15 cellular contexts compared by ENCODE assay signal in the genomic region with DNA sequence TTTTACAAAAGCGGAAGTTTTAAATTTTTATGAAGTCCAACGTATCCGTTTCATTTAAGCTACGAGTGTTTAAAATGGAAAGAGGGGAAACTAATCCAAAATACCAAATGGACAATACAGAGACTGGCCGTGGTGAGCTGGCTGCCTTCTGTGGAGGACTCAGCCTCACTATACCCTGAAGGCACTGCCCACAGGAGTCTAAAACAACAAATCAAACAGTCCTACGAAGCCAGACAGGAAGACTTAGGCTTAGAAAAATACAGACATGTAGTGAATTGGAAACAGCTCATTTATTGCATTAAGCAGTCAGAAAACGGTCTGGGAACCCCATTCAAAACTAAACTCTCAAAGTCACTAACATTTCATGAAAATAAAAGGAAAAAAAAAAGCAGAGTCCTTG.
DNase-seq lines count a peak whose midpoint lies in the region; ATAC-seq and TF ChIP-seq lines count a peak whose summit lies in the region.
"Had no signal": no experiment of that assay in that cellular context is flagged by ENCODE, and none has a peak within 500 bp of the region (broad histone marks: within the 10 kb centered on the region; RNA-seq: fewer than 3 reads in every experiment).

No MANE protein-coding gene starts in this region.

- peaks cover 39% of the 10 kb centered on the region for H3K4me1 ChIP-seq in BLaER1
- H3K4me1 ChIP-seq in IMR-90 (ENCODE audit: control insufficient read depth, insufficient read depth, low read length): peaks cover 4% of the 10 kb centered on the region; the same call in 1 of the 2 replicates

- CTCF ChIA-PET in IMR-90 (lab: Yijun Ruan, JAX): interaction anchor here (1.4 to 2.3 kb wide), 4 partner anchors 10 to 210 kb away, joined by 5 to 13 read pairs (median 10); no protein-coding TSS in a partner anchor

- no TSS peak for BruUV-seq in IMR-90 (replicated peaks; lab: Mats Ljungman, UMichigan)

- H2AK5ac ChIP-seq in IMR-90 (ENCODE audit: low read depth, low read length): 0 out of 2 replicates have a peak overlapping the region, but pooled peaks have one; percentile 10

- H3K18ac ChIP-seq in IMR-90 (ENCODE audit: low read depth, low read length): no peak overlapping the region

- no peak overlapping the region for H3K56ac ChIP-seq in IMR-90 (ENCODE audit: extremely low read depth, insufficient read depth, low read length)

- no peak overlapping the region for H2AK9ac ChIP-seq in IMR-90 (replicated peaks; ENCODE audit: low read depth, low read length, poor library complexity)

- H3K27me3 ChIP-seq in BLaER1 (no peaks in the 10 kb centered on the region), IMR-90 (ENCODE audit: control insufficient read depth, insufficient read depth, low read length) (no peaks in the 10 kb centered on the region), kidney epithelial cell (ENCODE audit: control insufficient read depth, insufficient read depth, low read length) (no peaks in the 10 kb centered on the region)

- no peak for ATAC-seq in IMR-90 (ENCODE audit: low read depth)
- no peak for ATAC-seq in HG03175 (IDR thresholded peaks at IDR 0.05; ENCODE audit: unreplicated experiment)

- peak overlapping the region; percentile 47; the same call in 1 of the 2 replicates for H4K91ac ChIP-seq in IMR-90 (ENCODE audit: insufficient read depth, low read depth, low read length)

- POLR2A ChIA-PET in IMR-90 (lab: Charles Lee; ENCODE audit: unreplicated experiment): no interaction called here

- H4K20me1 ChIP-seq in BLaER1 (no peaks in the 10 kb centered on the region), IMR-90 (ENCODE audit: insufficient read depth, low read length) (no peaks in the 10 kb centered on the region; the same call in 1 of the 2 replicates)

- H3K9ac ChIP-seq in BLaER1 (0 out of 2 replicates have a peak overlapping the region, but pooled peaks have one; percentile 24), IMR-90 (ENCODE audit: low read depth, low read length) (no peak overlapping the region)

- H3K4me2 ChIP-seq in BLaER1: no peak overlapping the region
- H3K4me2 ChIP-seq in IMR-90 (ENCODE audit: low read depth, low read length): no peak overlapping the region

- H3K9me3 ChIP-seq in BLaER1 (no peaks in the 10 kb centered on the region), IMR-90 (ENCODE audit: control insufficient read depth, insufficient read depth, low read length) (no peaks in the 10 kb centered on the region)

- dilution Hi-C loops in IMR-90 (cut with HindIII; ENCODE audit: low sequenced_read_pairs, unreplicated experiment): no loop called here

- no CpG with 5 or more reads among the region's 7 CpGs for WGBS in IMR-90 (ENCODE audit: extremely low coverage in 2 of 2, insufficient read length in 1 of 2), 2 experiments

- no peak for TF ChIP-seq POLR2A in IMR-90 (IDR thresholded peaks at IDR 0.05; ENCODE audit: low read depth, low read length)

- H3K36me3 ChIP-seq in BLaER1 (peaks cover 53% of the 10 kb centered on the region), IMR-90 (ENCODE audit: control insufficient read depth, insufficient read depth, low read length) (peaks cover 3% of the 10 kb centered on the region; the same call in 1 of the 2 replicates), kidney epithelial cell (ENCODE audit: control insufficient read depth, insufficient read depth, low read length) (peaks cover 1% of the 10 kb centered on the region)

- DNase-seq in IMR-90 (no peak), amniotic stem cell (lab: John Stamatoyannopoulos, UW) (peak; percentile 4), kidney epithelial cell (ENCODE audit: low read depth) (peak; percentile 61), NCI-H446 treated with DMSO at 0.1 percent for 48 hours (lab: John Stamatoyannopoulos, UW) (no peak), NCI-H774 (lab: John Stamatoyannopoulos, UW) (no peak)
- no peak for DNase-seq in stimulated activated CD4-positive, alpha-beta T cell treated with anti-CD3 and anti-CD28 coated beads, Interleukin-15, amount 100 ng/mL, for 24 hours
- DNase-seq: activated gamma-delta T cell treated with Interleukin-2 at 50 U/mL for 16 hours; C1 segment of cervical spinal cord; H9; right cardiac atrium; stimulated activated CD4-positive, alpha-beta T cell treated with anti-CD3 and anti-CD28 coated beads, Interleukin-4, amount 100 ng/mL, for 24 hours; stimulated activated naive CD4-positive, alpha-beta T cell had no signal

- H2BK15ac ChIP-seq in IMR-90 (ENCODE audit: low read depth, low read length): no peak overlapping the region

- intact Hi-C loops in IMR-90 (cut with micrococcal nuclease): loop anchor here (10.0 kb wide), 1 partner anchor 452 kb away; no protein-coding TSS in a partner anchor

- in situ Hi-C loops in IMR-90 (cut with MboI; ENCODE audit: low sequenced_read_pairs): loop anchor here (5.0 kb wide), 1 partner anchor 210 kb away; no protein-coding TSS in a partner anchor

- no peak overlapping the region for H3K4ac ChIP-seq in IMR-90 (ENCODE audit: low read depth, low read length)

- H2BK120ac ChIP-seq in IMR-90 (ENCODE audit: low read depth, low read length): no peak overlapping the region

- no peaks in the 10 kb centered on the region for H3K9me1 ChIP-seq in IMR-90 (ENCODE audit: insufficient read depth, low read length)

- no peak overlapping the region for H3K14ac ChIP-seq in IMR-90 (replicated peaks; ENCODE audit: low read depth, low read length)

- TF ChIP-seq RAD21 in IMR-90 (IDR thresholded peaks at IDR 0.05; ENCODE audit: low read length): no peak

- no peak overlapping the region; the same call in 1 of the 2 replicates for H4K5ac ChIP-seq in IMR-90 (ENCODE audit: low read depth, low read length)

- H3K79me1 ChIP-seq in IMR-90 (ENCODE audit: low read depth in 1 of 2, low read length in 2 of 2): peaks cover 4 to 7% of the 10 kb centered on the region in 2 experiments; a peak in 1 of 4 replicates

- no peak overlapping the region for H4K8ac ChIP-seq in IMR-90 (ENCODE audit: low read depth in 2 of 2, low read length in 2 of 2)

- H3K27ac ChIP-seq in BLaER1 (no peak overlapping the region), IMR-90 (ENCODE audit: insufficient read depth, low read length) (no peak overlapping the region)
- H3K27ac ChIP-seq: coronary artery had no signal

- no peak overlapping the region for H2BK20ac ChIP-seq in IMR-90 (ENCODE audit: low read depth, low read length)

- H3K23ac ChIP-seq in IMR-90 (ENCODE audit: low read depth, low read length): no peak overlapping the region

- TF ChIP-seq CTCF in IMR-90 (conservative IDR thresholded peaks at IDR 0.05; ENCODE audit: low read depth, low read length): no peak
- no peak for TF ChIP-seq CTCF in kidney epithelial cell (IDR thresholded peaks at IDR 0.05; ENCODE audit: insufficient read depth, low read length, poor library complexity, severe bottlenecking)

- H3K4me3 ChIP-seq in BLaER1 (no peak overlapping the region), IMR-90 (ENCODE audit: insufficient read depth, low read depth, low read length) (no peak overlapping the region), kidney epithelial cell (ENCODE audit: low read depth, low read length) (no peak overlapping the region)
- H3K4me3 ChIP-seq: coronary artery had no signal

- no peak overlapping the region for H2BK5ac ChIP-seq in IMR-90 (ENCODE audit: low read depth, low read length, poor library complexity, severe bottlenecking)

- no peak overlapping the region for H2AFZ ChIP-seq in IMR-90 (replicated peaks; ENCODE audit: low read length, poor library complexity)

TF ChIP-seq in IMR-90, 13 proteins besides CTCF, POLR2A, EP300 and RAD21:
- no peak for TF ChIP-seq MXI1 (IDR thresholded peaks at IDR 0.05; ENCODE audit: borderline replicate concordance, low read depth, low read length)
- TF ChIP-seq FOS (IDR thresholded peaks at IDR 0.05; ENCODE audit: low read depth, low read length): no peak
- TF ChIP-seq, protein P1, sequence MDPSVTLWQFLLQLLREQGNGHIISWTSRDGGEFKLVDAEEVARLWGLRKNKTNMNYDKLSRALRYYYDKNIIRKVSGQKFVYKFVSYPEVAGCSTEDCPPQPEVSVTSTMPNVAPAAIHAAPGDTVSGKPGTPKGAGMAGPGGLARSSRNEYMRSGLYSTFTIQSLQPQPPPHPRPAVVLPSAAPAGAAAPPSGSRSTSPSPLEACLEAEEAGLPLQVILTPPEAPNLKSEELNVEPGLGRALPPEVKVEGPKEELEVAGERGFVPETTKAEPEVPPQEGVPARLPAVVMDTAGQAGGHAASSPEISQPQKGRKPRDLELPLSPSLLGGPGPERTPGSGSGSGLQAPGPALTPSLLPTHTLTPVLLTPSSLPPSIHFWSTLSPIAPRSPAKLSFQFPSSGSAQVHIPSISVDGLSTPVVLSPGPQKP (IDR thresholded peaks at IDR 0.05; ENCODE audit: borderline replicate concordance, low read depth, low read length): no peak
- no peak for TF ChIP-seq NFE2L2 (IDR thresholded peaks at IDR 0.05; ENCODE audit: low read depth, low read length)
- TF ChIP-seq RCOR1 (IDR thresholded peaks at IDR 0.05; ENCODE audit: insufficient replicate concordance, low read length): no peak
- TF ChIP-seq BHLHE40 (IDR thresholded peaks at IDR 0.05; ENCODE audit: low read depth, low read length): no peak
- no peak for TF ChIP-seq RFX5 (IDR thresholded peaks at IDR 0.05; ENCODE audit: low read depth, low read length)
- TF ChIP-seq CEBPB (IDR thresholded peaks at IDR 0.05; ENCODE audit: low read depth, low read length): no peak
- no peak for TF ChIP-seq CHD1 (IDR thresholded peaks at IDR 0.05; ENCODE audit: low read depth, low read length)
- no peak for TF ChIP-seq MAZ (IDR thresholded peaks at IDR 0.05; ENCODE audit: borderline replicate concordance, low read depth, low read length)
- no peak for TF ChIP-seq USF2 (IDR thresholded peaks at IDR 0.05; ENCODE audit: low read depth, low read length)
- TF ChIP-seq SMC3 (IDR thresholded peaks at IDR 0.05; ENCODE audit: low read depth, low read length): no peak
- no peak for TF ChIP-seq MAFK (IDR thresholded peaks at IDR 0.05; ENCODE audit: low read depth, low read length)

Comparison
In these comparisons a context has a peak if more than half of its experiments do, and no peak if none do; other contexts are left out.
1. DNase-seq: peak in amniotic stem cell (single experiment) and kidney epithelial cell (single experiment); none in IMR-90 (single experiment), NCI-H446 treated with DMSO at 0.1 percent for 48 hours (single experiment), NCI-H774 (single experiment) and stimulated activated CD4-positive, alpha-beta T cell treated with anti-CD3 and anti-CD28 coated beads, Interleukin-15, amount 100 ng/mL, for 24 hours (single experiment).